12 cellular contexts compared by ENCODE assay signal in the genomic region with DNA sequence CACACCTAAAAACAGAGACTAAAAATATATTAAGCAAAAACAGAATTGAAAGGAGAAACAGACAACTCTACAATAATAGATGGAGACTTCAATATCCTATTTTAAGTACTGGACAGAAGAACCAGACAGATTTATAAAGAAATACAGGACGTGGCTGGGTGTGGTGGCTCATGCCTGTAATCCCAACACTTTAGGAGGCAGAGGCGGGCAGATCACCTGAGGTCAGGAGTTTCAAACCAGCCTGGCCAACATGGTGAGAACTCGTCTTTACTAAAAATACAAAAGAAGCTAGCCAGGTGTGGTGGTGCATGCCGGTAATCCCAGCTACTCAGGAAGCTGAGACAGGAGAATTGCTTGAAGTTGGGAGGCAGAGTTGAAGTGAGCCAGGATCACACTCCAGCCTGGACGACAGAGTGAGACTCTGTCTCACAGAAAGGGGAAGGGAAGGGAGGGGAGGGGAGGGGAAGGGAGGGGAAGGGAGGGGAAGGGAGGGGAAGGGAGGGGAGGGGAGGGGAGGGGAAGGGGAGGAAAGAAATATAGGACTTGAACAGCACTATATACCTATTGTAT. TPM values are rescaled to one million over a fixed set of nuclear protein-coding genes. Genes with fewer than 3 reads are reported as not detected.
A peak's percentile ranks its signal among the peaks of the same experiment; 100 is the strongest.
DNase-seq lines count a peak whose midpoint lies in the region; ATAC-seq and TF ChIP-seq lines count a peak whose summit lies in the region.
"Had no signal": no experiment of that assay in that cellular context is flagged by ENCODE, and none has a peak within 500 bp of the region (broad histone marks: within the 10 kb centered on the region; RNA-seq: fewer than 3 reads in every experiment).

No MANE protein-coding gene starts in this region.

- H3K9me3 ChIP-seq in heart left ventricle, result peaks cover 0 to 38% (median 18%) of the 10 kb centered on the region in 12 donors
- H3K9me3 ChIP-seq in mesenchymal stem cell (ENCODE audit: control insufficient read depth, low read length), result peaks cover 26% of the 10 kb centered on the region
- peaks cover 10% of the 10 kb centered on the region for H3K9me3 ChIP-seq in vagina
- peaks cover 13% of the 10 kb centered on the region for H3K9me3 ChIP-seq in HAP-1
- peaks cover 7% of the 10 kb centered on the region; the same call in 1 of the 2 replicates for H3K9me3 ChIP-seq in SJCRH30 (replicated peaks)
- H3K9me3 ChIP-seq: BE2C had no signal

- H3K23ac ChIP-seq in mesenchymal stem cell (ENCODE audit: low read length in 2 of 2), result no peak overlapping the region

- DNase-seq in heart left ventricle, result no peak
- no peak for DNase-seq in Right ventricle myocardium inferior (ENCODE audit: missing footprints)
- DNase-seq in central memory CD8-positive, alpha-beta T cell (ENCODE audit: low spot score in 2 of 2), result no peak
- no peak for DNase-seq in mesenchymal stem cell
- no peak for DNase-seq in vagina (ENCODE audit: extremely low spot score in 2 of 2)
- no peak for DNase-seq in HAP-1 (ENCODE audit: low spot score in 2 of 2)
- no peak for DNase-seq in DMS53 (lab: John Stamatoyannopoulos, UW)
- DNase-seq in SJCRH30, result no peak
- DNase-seq: BE2C; cortex of kidney; stimulated activated CD4-positive, alpha-beta T cell treated with anti-CD3 and anti-CD28 coated beads, Interleukin-15, amount 100 ng/mL, for 24 hours had no signal

- in situ Hi-C loops in HAP-1 (cut with MboI; ENCODE audit: low sequenced_read_pairs), result no loop called here

- peaks cover 0 to 57% (median 11%) of the 10 kb centered on the region in 12 donors for H3K4me1 ChIP-seq in heart left ventricle
- peaks cover 4% of the 10 kb centered on the region for H3K4me1 ChIP-seq in mesenchymal stem cell (ENCODE audit: control insufficient read depth, insufficient read depth, low read depth, low read length)
- peaks cover 28% of the 10 kb centered on the region for H3K4me1 ChIP-seq in vagina
- H3K4me1 ChIP-seq in HAP-1, result peaks cover 10% of the 10 kb centered on the region; the same call in 1 of the 2 replicates
- peaks cover 6% of the 10 kb centered on the region for H3K4me1 ChIP-seq in SJCRH30

- H3K36me3 ChIP-seq in heart left ventricle (peaks cover 0 to 9% (median 0%) of the 10 kb centered on the region in 9 donors), mesenchymal stem cell (ENCODE audit: control insufficient read depth in 1 of 2, insufficient read depth in 2 of 2, low read depth in 1 of 2, low read length in 2 of 2) (peaks cover 0 to 14% of the 10 kb centered on the region in 2 experiments), vagina (peaks cover 0 to 7% of the 10 kb centered on the region in 2 donors), HAP-1 (replicated peaks) (peaks cover 4% of the 10 kb centered on the region; the same call in 1 of the 2 replicates), SJCRH30 (no peaks in the 10 kb centered on the region)
- H3K36me3 ChIP-seq: BE2C had no signal

- no peak overlapping the region for H2BK120ac ChIP-seq in mesenchymal stem cell (ENCODE audit: low read depth, low read length)

- no peak overlapping the region for H3K27ac Mint-ChIP-seq in central memory CD8-positive, alpha-beta T cell (ENCODE audit: low read depth)

- peak overlapping the region; percentile 65 for H3K4me2 ChIP-seq in mesenchymal stem cell (ENCODE audit: low read length, poor library complexity, severe bottlenecking)

- H3K4me3 Mint-ChIP-seq in central memory CD8-positive, alpha-beta T cell, result peak overlapping the region; percentile 58

- no peak overlapping the region for H4K8ac ChIP-seq in mesenchymal stem cell (ENCODE audit: low read length)

- H3K9ac ChIP-seq in mesenchymal stem cell (ENCODE audit: low read length), result peak overlapping the region; percentile 68

- peak overlapping the region in 1 of 2 experiments; percentile 57 for H3K18ac ChIP-seq in mesenchymal stem cell (ENCODE audit: low read depth in 1 of 2, low read length in 2 of 2)

- H3K27me3 ChIP-seq in heart left ventricle (no peaks in the 10 kb centered on the region), mesenchymal stem cell (ENCODE audit: control insufficient read depth in 1 of 2, insufficient read depth in 1 of 2, low read length in 2 of 2) (no peaks in the 10 kb centered on the region), vagina (no peaks in the 10 kb centered on the region), HAP-1 (ENCODE audit: low read depth) (no peaks in the 10 kb centered on the region), SJCRH30 (no peaks in the 10 kb centered on the region)
- H3K27me3 ChIP-seq: BE2C had no signal

- H3K27ac ChIP-seq in heart left ventricle, result peak overlapping the region; percentile 22 to 79 (median 50)
- H3K27ac ChIP-seq in mesenchymal stem cell (ENCODE audit: low read length, poor library complexity, severe bottlenecking), result peak overlapping the region; percentile 42
- peak overlapping the region; percentile 60 for H3K27ac ChIP-seq in vagina
- no peak overlapping the region for H3K27ac ChIP-seq in SJCRH30

- intact Hi-C loops in heart left ventricle (cut with DNase I) (loop anchor here in 2 of 10 donors (10.0 kb wide), 1 partner anchor 48 kb away; no protein-coding TSS in a partner anchor), Right ventricle myocardium inferior (cut with DNase I) (no loop called here), vagina (cut with DNase I) (no loop called here)

- H3K27me3 Mint-ChIP-seq in central memory CD8-positive, alpha-beta T cell, result no peaks in the 10 kb centered on the region

- H3K79me1 ChIP-seq in mesenchymal stem cell (replicated peaks; ENCODE audit: low read length, poor library complexity, severe bottlenecking), result no peaks in the 10 kb centered on the region

- TF ChIP-seq CTCF in heart left ventricle (IDR thresholded peaks at IDR 0.05), result no peak
- no peak for TF ChIP-seq CTCF in vagina (IDR thresholded peaks at IDR 0.05)

- ATAC-seq in heart left ventricle, result peak in 2 of 4 donors; percentile 36 to 66
- ATAC-seq in Right ventricle myocardium inferior, result no peak
- ATAC-seq in central memory CD8-positive, alpha-beta T cell (replicated peaks; ENCODE audit: extremely low read depth, poor library complexity, severe bottlenecking), result no peak
- ATAC-seq: activated CD4-positive, CD25-positive, alpha-beta regulatory T cell treated with anti-CD3 and anti-CD28 coated beads, Interleukin-2, amount 50 U/mL, for 24 hours had no signal

- TF ChIP-seq POLR2A in heart left ventricle (IDR thresholded peaks at IDR 0.05) (no peak), vagina (IDR thresholded peaks at IDR 0.05) (no peak)

- no peak overlapping the region for H4K91ac ChIP-seq in mesenchymal stem cell (ENCODE audit: low read length)

- WGBS in heart left ventricle, 4 donors, result 19 to 26% (median 23%) methylated on average over 5 of the region's 5 CpGs
- 76% methylated on average over 4 of the region's 5 CpGs for WGBS in mesenchymal stem cell

- no peak overlapping the region for H3K4ac ChIP-seq in mesenchymal stem cell (ENCODE audit: low read depth in 1 of 2, low read length in 2 of 2)

- H3K36me3 Mint-ChIP-seq in central memory CD8-positive, alpha-beta T cell (ENCODE audit: insufficient read depth), result peaks cover 30% of the 10 kb centered on the region

- H2AK5ac ChIP-seq in mesenchymal stem cell (ENCODE audit: low read length, severe bottlenecking), result no peak overlapping the region

- no peak overlapping the region for H2BK12ac ChIP-seq in mesenchymal stem cell (ENCODE audit: low read length in 2 of 2)

- H3K14ac ChIP-seq in mesenchymal stem cell (ENCODE audit: low read length in 2 of 2), result no peak overlapping the region

- H3K4me1 Mint-ChIP-seq in central memory CD8-positive, alpha-beta T cell, result peaks cover 80% of the 10 kb centered on the region

- no peak overlapping the region for H2BK5ac ChIP-seq in mesenchymal stem cell (ENCODE audit: low read depth, low read length, poor library complexity, severe bottlenecking)

- H2BK15ac ChIP-seq in mesenchymal stem cell (ENCODE audit: low read depth, poor library complexity, severe bottlenecking), result no peak overlapping the region

- H3K4me3 ChIP-seq in heart left ventricle, result peak overlapping the region in 8 of 12 donors; percentile 28 to 46 (median 38)
- peak overlapping the region in 1 of 2 experiments; percentile 58 for H3K4me3 ChIP-seq in mesenchymal stem cell (ENCODE audit: insufficient read depth in 1 of 2, low read depth in 1 of 2, low read length in 2 of 2)
- H3K4me3 ChIP-seq in vagina, result peak overlapping the region in 1 of 2 donors; percentile 5
- no peak overlapping the region for H3K4me3 ChIP-seq in HAP-1
- H3K4me3 ChIP-seq in SJCRH30, result no peak overlapping the region

- peaks cover 12% of the 10 kb centered on the region for H3K9me3 Mint-ChIP-seq in central memory CD8-positive, alpha-beta T cell

- no peak overlapping the region for H2AFZ ChIP-seq in mesenchymal stem cell (ENCODE audit: low read depth, low read length)

RNA-seq across cellular contexts. Expression of a gene that starts 53.0 kb away (rescaled TPM):
- total RNA-seq in heart left ventricle (10 to 100 TPM; 14.3 to 31.7 (median 23.1) TPM), Right ventricle myocardium inferior (16.0 TPM), vagina (72.4 TPM)
- 10 to 100 TPM in 1 of 2 donors, 1 to 10 TPM in 1; 6.7 to 14.5 TPM for polyA plus RNA-seq in heart left ventricle
- polyA plus RNA-seq in mesenchymal stem cell (2013, experiment 1 of 2), result 16.3 TPM
- polyA plus RNA-seq in mesenchymal stem cell (2013, experiment 2 of 2), result 16.3 TPM
- 20.7 and 28.0 TPM in 2 replicates for total RNA-seq in SJCRH30 (2014; rRNA removed; shearing (Covaris generic))

Comparison
In these comparisons a context has a peak if more than half of its experiments do, and no peak if none do; other contexts are left out.
1. H3K4me3 ChIP-seq: peak in heart left ventricle (8 of 12); none in HAP-1 (single experiment) and SJCRH30 (single experiment).